Comparison of ENCODE assay signal across 20 cellular contexts in the genomic region with DNA sequence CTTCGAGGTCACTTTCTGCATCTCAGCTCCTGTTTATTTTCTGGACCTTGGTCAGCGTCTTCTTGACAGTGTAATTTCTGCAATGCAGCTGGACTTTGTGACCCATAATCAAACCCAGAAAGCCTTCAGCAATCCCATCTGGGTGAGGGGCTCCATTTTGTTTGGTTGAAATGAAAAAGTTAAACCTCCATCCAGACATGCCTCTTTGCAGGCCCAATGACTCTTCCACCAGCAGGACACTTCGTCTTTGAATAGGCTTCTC. TPM values are rescaled to one million over a fixed set of nuclear protein-coding genes. Genes with fewer than 3 reads are reported as not detected.
DNase-seq lines count a peak whose midpoint lies in the region; ATAC-seq and TF ChIP-seq lines count a peak whose summit lies in the region.
"Had no signal": no experiment of that assay in that cellular context is flagged by ENCODE, and none has a peak within 500 bp of the region (broad histone marks: within the 10 kb centered on the region; RNA-seq: fewer than 3 reads in every experiment).

No MANE protein-coding gene starts in this region.

- no peak overlapping the region for H2BK120ac ChIP-seq in mesenchymal stem cell (ENCODE audit: low read depth, low read length)

- peaks cover 7% of the 10 kb centered on the region for H3K9me3 Mint-ChIP-seq in stimulated activated naive CD8-positive, alpha-beta T cell treated with anti-CD3 and anti-CD28 coated beads, Interleukin-15, Interleukin-2, amounts not matched to agents 100 ng/mL and 50 ng/mL, for 24 hours
- H3K9me3 Mint-ChIP-seq in stimulated activated naive CD8-positive, alpha-beta T cell treated with anti-CD3 and anti-CD28 coated beads, Interleukin-15, amount 100 ng/mL, for 72 hours, result peaks cover 18 to 34% of the 10 kb centered on the region in 2 donors
- peaks cover 16% of the 10 kb centered on the region for H3K9me3 Mint-ChIP-seq in activated T-helper 2 cell treated with anti-CD3 and anti-CD28 coated beads, Interferon-gamma antibody, Interleukin-2, Interleukin-4, amounts not matched to agents 10 μg/mL and 5 μg/mL and 100 μg/mL, durations not matched to agents 14 hours and 24 hours and 36 hours
- peaks cover 10% of the 10 kb centered on the region for H3K9me3 Mint-ChIP-seq in mesothelial cell of epicardium

- TF ChIP-seq EP300 in sigmoid colon (IDR thresholded peaks at IDR 0.05), result no peak

- H3K27me3 Mint-ChIP-seq in stimulated activated naive CD8-positive, alpha-beta T cell treated with anti-CD3 and anti-CD28 coated beads, Interleukin-15, Interleukin-2, amounts not matched to agents 100 ng/mL and 50 ng/mL, for 24 hours, result no peaks in the 10 kb centered on the region
- H3K27me3 Mint-ChIP-seq in stimulated activated naive CD8-positive, alpha-beta T cell treated with anti-CD3 and anti-CD28 coated beads, Interleukin-15, amount 100 ng/mL, for 72 hours, result no peaks in the 10 kb centered on the region
- no peaks in the 10 kb centered on the region for H3K27me3 Mint-ChIP-seq in activated T-helper 2 cell treated with anti-CD3 and anti-CD28 coated beads, Interferon-gamma antibody, Interleukin-2, Interleukin-4, amounts not matched to agents 10 μg/mL and 5 μg/mL and 100 μg/mL, durations not matched to agents 14 hours and 24 hours and 36 hours (ENCODE audit: low read depth)
- no peaks in the 10 kb centered on the region for H3K27me3 Mint-ChIP-seq in mesothelial cell of epicardium (ENCODE audit: low read depth)

- no peaks in the 10 kb centered on the region for H3K79me1 ChIP-seq in mesenchymal stem cell (replicated peaks; ENCODE audit: low read length, poor library complexity, severe bottlenecking)

- peaks cover 11% of the 10 kb centered on the region for H3K9me3 ChIP-seq in mesenchymal stem cell (ENCODE audit: control insufficient read depth, low read length)
- no peaks in the 10 kb centered on the region for H3K9me3 ChIP-seq in upper lobe of right lung
- H3K9me3 ChIP-seq in sigmoid colon, result no peaks in the 10 kb centered on the region

- H2AFZ ChIP-seq in mesenchymal stem cell (ENCODE audit: low read depth, low read length), result no peak overlapping the region
- H2AFZ ChIP-seq: PC-9 had no signal

- H3K27me3 ChIP-seq in mesenchymal stem cell (ENCODE audit: control insufficient read depth in 1 of 2, insufficient read depth in 1 of 2, low read length in 2 of 2) (no peaks in the 10 kb centered on the region), upper lobe of right lung (no peaks in the 10 kb centered on the region), sigmoid colon (no peaks in the 10 kb centered on the region)
- H3K27me3 ChIP-seq: SJSA1 had no signal

- peaks cover 3% of the 10 kb centered on the region for H3K4me1 ChIP-seq in mesenchymal stem cell (ENCODE audit: control insufficient read depth, insufficient read depth, low read depth, low read length)
- H3K4me1 ChIP-seq in upper lobe of right lung, result peaks cover 13% of the 10 kb centered on the region
- peaks cover 0 to 32% (median 9%) of the 10 kb centered on the region in 4 donors for H3K4me1 ChIP-seq in sigmoid colon
- H3K4me1 ChIP-seq: SJSA1 had no signal

- H3K36me3 ChIP-seq in mesenchymal stem cell (ENCODE audit: control insufficient read depth in 1 of 2, insufficient read depth in 2 of 2, low read depth in 1 of 2, low read length in 2 of 2) (no peaks in the 10 kb centered on the region), upper lobe of right lung (no peaks in the 10 kb centered on the region), sigmoid colon (no peaks in the 10 kb centered on the region)
- H3K36me3 ChIP-seq: SJSA1 had no signal

- no peak overlapping the region for H4K8ac ChIP-seq in mesenchymal stem cell (ENCODE audit: low read length)

- H2BK15ac ChIP-seq in mesenchymal stem cell (ENCODE audit: low read depth, poor library complexity, severe bottlenecking), result no peak overlapping the region

- ATAC-seq in stimulated activated naive CD8-positive, alpha-beta T cell treated with anti-CD3 and anti-CD28 coated beads, Interleukin-15, amount 100 ng/mL, for 72 hours, result no peak
- no peak for ATAC-seq in upper lobe of right lung

- H3K4ac ChIP-seq in mesenchymal stem cell (ENCODE audit: low read depth in 1 of 2, low read length in 2 of 2), result no peak overlapping the region

- peaks cover 73% of the 10 kb centered on the region for H3K36me3 Mint-ChIP-seq in stimulated activated naive CD8-positive, alpha-beta T cell treated with anti-CD3 and anti-CD28 coated beads, Interleukin-15, Interleukin-2, amounts not matched to agents 100 ng/mL and 50 ng/mL, for 24 hours (ENCODE audit: low read depth)
- H3K36me3 Mint-ChIP-seq in activated T-helper 2 cell treated with anti-CD3 and anti-CD28 coated beads, Interferon-gamma antibody, Interleukin-2, Interleukin-4, amounts not matched to agents 10 μg/mL and 5 μg/mL and 100 μg/mL, durations not matched to agents 14 hours and 24 hours and 36 hours (ENCODE audit: low read depth), result peaks cover 81% of the 10 kb centered on the region
- peaks cover 5% of the 10 kb centered on the region for H3K36me3 Mint-ChIP-seq in mesothelial cell of epicardium

- H3K14ac ChIP-seq in mesenchymal stem cell (ENCODE audit: low read length in 2 of 2), result no peak overlapping the region

- WGBS in mesenchymal stem cell, result 17% methylated on average over 3 of the region's 3 CpGs
- WGBS in sigmoid colon, 2 donors, result 55 to 70% methylated on average over 3 of the region's 3 CpGs

- H3K27ac ChIP-seq in mesenchymal stem cell (ENCODE audit: low read length, poor library complexity, severe bottlenecking) (no peak overlapping the region), upper lobe of right lung (peak overlapping the region; percentile 67), sigmoid colon (peak overlapping the region in 2 of 4 donors; percentile 48 to 50)
- H3K27ac ChIP-seq: HL-60, PC-9, SJSA1 had no signal

- no peak overlapping the region for H3K4me3 Mint-ChIP-seq in stimulated activated naive CD8-positive, alpha-beta T cell treated with anti-CD3 and anti-CD28 coated beads, Interleukin-15, Interleukin-2, amounts not matched to agents 100 ng/mL and 50 ng/mL, for 24 hours
- H3K4me3 Mint-ChIP-seq in stimulated activated naive CD8-positive, alpha-beta T cell treated with anti-CD3 and anti-CD28 coated beads, Interleukin-15, amount 100 ng/mL, for 72 hours, result peak overlapping the region in 1 of 2 donors; percentile 57
- no peak overlapping the region for H3K4me3 Mint-ChIP-seq in activated T-helper 2 cell treated with anti-CD3 and anti-CD28 coated beads, Interferon-gamma antibody, Interleukin-2, Interleukin-4, amounts not matched to agents 10 μg/mL and 5 μg/mL and 100 μg/mL, durations not matched to agents 14 hours and 24 hours and 36 hours (ENCODE audit: low read depth)
- H3K4me3 Mint-ChIP-seq in mesothelial cell of epicardium, result no peak overlapping the region
- H3K4me3 Mint-ChIP-seq: CD14-positive monocyte, H9 had no signal

- no peak overlapping the region for H4K91ac ChIP-seq in mesenchymal stem cell (ENCODE audit: low read length)

- H2AK5ac ChIP-seq in mesenchymal stem cell (ENCODE audit: low read length, severe bottlenecking), result no peak overlapping the region

- no peak for DNase-seq in stimulated activated naive CD8-positive, alpha-beta T cell treated with anti-CD3 and anti-CD28 coated beads, Interleukin-15, amount 100 ng/mL, for 72 hours
- no peak for DNase-seq in activated T-helper 2 cell treated with anti-CD3 and anti-CD28 coated beads, Interferon-gamma antibody, Interleukin-2, Interleukin-4, amounts not matched to agents 10 μg/mL and 5 μg/mL and 100 μg/mL, durations not matched to agents 14 hours and 24 hours and 36 hours (ENCODE audit: low spot score)
- peak; percentile 23 for DNase-seq in mesenchymal stem cell
- no peak for DNase-seq in upper lobe of right lung
- no peak for DNase-seq in NCI-H1105 (lab: John Stamatoyannopoulos, UW)
- DNase-seq in sigmoid colon, result no peak
- no peak for DNase-seq in mesothelial cell of epicardium (ENCODE audit: low spot score in 2 of 2, unreplicated experiment in 2 of 2)
- DNase-seq: ACHN, COR-L47, DMS153, H9, KBM-7, NCI-H146, NCI-H2081, NCI-H82, PC-9 had no signal

- no peak overlapping the region for H3K4me2 ChIP-seq in mesenchymal stem cell (ENCODE audit: low read length, poor library complexity, severe bottlenecking)
- H3K4me2 ChIP-seq: PC-9 had no signal

- no peak overlapping the region for H3K23ac ChIP-seq in mesenchymal stem cell (ENCODE audit: low read length in 2 of 2)

- H3K4me1 Mint-ChIP-seq in stimulated activated naive CD8-positive, alpha-beta T cell treated with anti-CD3 and anti-CD28 coated beads, Interleukin-15, Interleukin-2, amounts not matched to agents 100 ng/mL and 50 ng/mL, for 24 hours (ENCODE audit: low read depth), result peaks cover 28% of the 10 kb centered on the region
- H3K4me1 Mint-ChIP-seq in stimulated activated naive CD8-positive, alpha-beta T cell treated with anti-CD3 and anti-CD28 coated beads, Interleukin-15, amount 100 ng/mL, for 72 hours, result peaks cover 27% of the 10 kb centered on the region
- H3K4me1 Mint-ChIP-seq in activated T-helper 2 cell treated with anti-CD3 and anti-CD28 coated beads, Interferon-gamma antibody, Interleukin-2, Interleukin-4, amounts not matched to agents 10 μg/mL and 5 μg/mL and 100 μg/mL, durations not matched to agents 14 hours and 24 hours and 36 hours (ENCODE audit: low read depth), result peaks cover 22% of the 10 kb centered on the region
- peaks cover 11% of the 10 kb centered on the region for H3K4me1 Mint-ChIP-seq in mesothelial cell of epicardium
- H3K4me1 Mint-ChIP-seq: H9 had no signal

- no peak overlapping the region for H2BK5ac ChIP-seq in mesenchymal stem cell (ENCODE audit: low read depth, low read length, poor library complexity, severe bottlenecking)

- H3K18ac ChIP-seq in mesenchymal stem cell (ENCODE audit: low read depth in 1 of 2, low read length in 2 of 2), result no peak overlapping the region

- TF ChIP-seq CTCF in upper lobe of right lung (IDR thresholded peaks at IDR 0.05) (no peak), sigmoid colon (IDR thresholded peaks at IDR 0.05) (no peak), mesothelial cell of epicardium (IDR thresholded peaks at IDR 0.05; ENCODE audit: unreplicated experiment) (no peak)

- no peak for TF ChIP-seq POLR2A in sigmoid colon (IDR thresholded peaks at IDR 0.05)

- H3K9ac ChIP-seq in mesenchymal stem cell (ENCODE audit: low read length), result no peak overlapping the region

- H3K27ac Mint-ChIP-seq in stimulated activated naive CD8-positive, alpha-beta T cell treated with anti-CD3 and anti-CD28 coated beads, Interleukin-15, Interleukin-2, amounts not matched to agents 100 ng/mL and 50 ng/mL, for 24 hours, result peak overlapping the region; percentile 32
- no peak overlapping the region for H3K27ac Mint-ChIP-seq in stimulated activated naive CD8-positive, alpha-beta T cell treated with anti-CD3 and anti-CD28 coated beads, Interleukin-15, amount 100 ng/mL, for 72 hours
- peak overlapping the region; percentile 56 for H3K27ac Mint-ChIP-seq in activated T-helper 2 cell treated with anti-CD3 and anti-CD28 coated beads, Interferon-gamma antibody, Interleukin-2, Interleukin-4, amounts not matched to agents 10 μg/mL and 5 μg/mL and 100 μg/mL, durations not matched to agents 14 hours and 24 hours and 36 hours
- no peak overlapping the region for H3K27ac Mint-ChIP-seq in mesothelial cell of epicardium
- H3K27ac Mint-ChIP-seq: CD14-positive monocyte, H9 had no signal

- intact Hi-C loops in activated T-helper 2 cell treated with anti-CD3 and anti-CD28 coated beads, Interferon-gamma antibody, Interleukin-2, Interleukin-4, amounts not matched to agents 10 μg/mL and 5 μg/mL and 100 μg/mL, durations not matched to agents 14 hours and 24 hours and 36 hours (cut with micrococcal nuclease), result loop anchor here (5.0 kb wide), 1 partner anchor 50 kb away; no protein-coding TSS in a partner anchor
- intact Hi-C loops in upper lobe of right lung (cut with DNase I), result no loop called here
- intact Hi-C loops in sigmoid colon (cut with DNase I), result loop anchor here (5.0 kb wide), 1 partner anchor 80 kb away; no protein-coding TSS in a partner anchor

- no peak overlapping the region for H2BK12ac ChIP-seq in mesenchymal stem cell (ENCODE audit: low read length in 2 of 2)

- H3K4me3 ChIP-seq in mesenchymal stem cell (ENCODE audit: insufficient read depth in 1 of 2, low read depth in 1 of 2, low read length in 2 of 2) (no peak overlapping the region), upper lobe of right lung (peak overlapping the region; percentile 30), sigmoid colon (no peak overlapping the region)
- H3K4me3 ChIP-seq: PC-9, SJSA1 had no signal

RNA-seq across cellular contexts. Expression of a gene that starts 59.8 kb away (rescaled TPM):
- total RNA-seq in activated T-helper 2 cell treated with anti-CD3 and anti-CD28 coated beads, Interferon-gamma antibody, Interleukin-2, Interleukin-4, amounts not matched to agents 10 μg/mL and 5 μg/mL and 100 μg/mL, durations not matched to agents 14 hours and 24 hours and 36 hours, result 34.5 and 35.0 TPM in 2 replicates
- 6.1 TPM for polyA plus RNA-seq in mesenchymal stem cell (2013, experiment 1 of 2)
- 6.1 TPM for polyA plus RNA-seq in mesenchymal stem cell (2013, experiment 2 of 2)
- total RNA-seq in upper lobe of right lung, result 194 TPM
- 10 to 100 TPM; 13.8 to 21.4 (median 20.0) TPM for total RNA-seq in sigmoid colon
- 10 to 100 TPM; 20.5 to 42.5 (median 23.4) TPM for polyA plus RNA-seq in sigmoid colon
- total RNA-seq in mesothelial cell of epicardium, result 25.5 to 28.6 TPM (median 27.4 TPM) in 3 replicates

Comparison
In these comparisons a context has a peak if more than half of its experiments do, and no peak if none do; other contexts are left out.
1. H3K27ac Mint-ChIP-seq: peak in stimulated activated naive CD8-positive, alpha-beta T cell treated with anti-CD3 and anti-CD28 coated beads, Interleukin-15, Interleukin-2, amounts not matched to agents 100 ng/mL and 50 ng/mL, for 24 hours (single experiment) and activated T-helper 2 cell treated with anti-CD3 and anti-CD28 coated beads, Interferon-gamma antibody, Interleukin-2, Interleukin-4, amounts not matched to agents 10 μg/mL and 5 μg/mL and 100 μg/mL, durations not matched to agents 14 hours and 24 hours and 36 hours (single experiment); none in stimulated activated naive CD8-positive, alpha-beta T cell treated with anti-CD3 and anti-CD28 coated beads, Interleukin-15, amount 100 ng/mL, for 72 hours (0 of 2) and mesothelial cell of epicardium (single experiment).